Comparison of ENCODE assay signal across 1 cellular context in the genomic region with DNA sequence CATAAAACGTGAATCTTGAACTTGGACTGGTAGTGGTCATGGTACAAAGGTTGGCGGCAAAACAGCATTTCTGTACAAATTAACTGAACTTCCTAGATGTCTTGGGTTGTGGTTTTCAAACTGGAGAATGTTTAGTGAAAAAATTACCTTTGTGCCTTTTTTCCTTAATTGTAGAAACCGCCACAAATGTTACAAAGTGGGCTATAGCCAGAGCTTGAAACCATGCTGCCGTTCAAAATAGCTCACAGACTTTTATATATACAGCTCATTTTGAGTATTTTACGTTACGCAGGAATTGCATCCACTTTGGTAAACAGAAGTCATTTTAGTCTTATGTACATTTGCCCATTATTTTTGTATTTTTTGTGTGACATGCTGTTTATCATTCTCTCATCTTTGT.
TF ChIP-seq lines count a peak whose summit lies in the region.

No MANE protein-coding gene starts in this region.

TF ChIP-seq in GM23338, 12 proteins besides CTCF, POLR2A, EP300 and RAD21:
- TF ChIP-seq EZH2phosphoT487 (IDR thresholded peaks at IDR 0.05; ENCODE audit: unreplicated experiment) (no peak), STAT1 (IDR thresholded peaks at IDR 0.05; ENCODE audit: unreplicated experiment) (no peak), ZNF114 (CRISPR knock-in tag; IDR thresholded peaks at IDR 0.05) (no peak), ZNF331 (CRISPR knock-in tag; IDR thresholded peaks at IDR 0.05; ENCODE audit: low read depth) (no peak), EZH2 (IDR thresholded peaks at IDR 0.05; ENCODE audit: low read depth, unreplicated experiment) (no peak), JUNB (IDR thresholded peaks at IDR 0.05; ENCODE audit: unreplicated experiment) (no peak), NANOG (IDR thresholded peaks at IDR 0.05; ENCODE audit: borderline replicate concordance) (no peak), POLR2AphosphoS5 (IDR thresholded peaks at IDR 0.05; ENCODE audit: low read depth) (no peak), CREB1 (CRISPR knock-in tag; IDR thresholded peaks at IDR 0.05; ENCODE audit: low read depth) (no peak)
- TF ChIP-seq, protein P1, sequence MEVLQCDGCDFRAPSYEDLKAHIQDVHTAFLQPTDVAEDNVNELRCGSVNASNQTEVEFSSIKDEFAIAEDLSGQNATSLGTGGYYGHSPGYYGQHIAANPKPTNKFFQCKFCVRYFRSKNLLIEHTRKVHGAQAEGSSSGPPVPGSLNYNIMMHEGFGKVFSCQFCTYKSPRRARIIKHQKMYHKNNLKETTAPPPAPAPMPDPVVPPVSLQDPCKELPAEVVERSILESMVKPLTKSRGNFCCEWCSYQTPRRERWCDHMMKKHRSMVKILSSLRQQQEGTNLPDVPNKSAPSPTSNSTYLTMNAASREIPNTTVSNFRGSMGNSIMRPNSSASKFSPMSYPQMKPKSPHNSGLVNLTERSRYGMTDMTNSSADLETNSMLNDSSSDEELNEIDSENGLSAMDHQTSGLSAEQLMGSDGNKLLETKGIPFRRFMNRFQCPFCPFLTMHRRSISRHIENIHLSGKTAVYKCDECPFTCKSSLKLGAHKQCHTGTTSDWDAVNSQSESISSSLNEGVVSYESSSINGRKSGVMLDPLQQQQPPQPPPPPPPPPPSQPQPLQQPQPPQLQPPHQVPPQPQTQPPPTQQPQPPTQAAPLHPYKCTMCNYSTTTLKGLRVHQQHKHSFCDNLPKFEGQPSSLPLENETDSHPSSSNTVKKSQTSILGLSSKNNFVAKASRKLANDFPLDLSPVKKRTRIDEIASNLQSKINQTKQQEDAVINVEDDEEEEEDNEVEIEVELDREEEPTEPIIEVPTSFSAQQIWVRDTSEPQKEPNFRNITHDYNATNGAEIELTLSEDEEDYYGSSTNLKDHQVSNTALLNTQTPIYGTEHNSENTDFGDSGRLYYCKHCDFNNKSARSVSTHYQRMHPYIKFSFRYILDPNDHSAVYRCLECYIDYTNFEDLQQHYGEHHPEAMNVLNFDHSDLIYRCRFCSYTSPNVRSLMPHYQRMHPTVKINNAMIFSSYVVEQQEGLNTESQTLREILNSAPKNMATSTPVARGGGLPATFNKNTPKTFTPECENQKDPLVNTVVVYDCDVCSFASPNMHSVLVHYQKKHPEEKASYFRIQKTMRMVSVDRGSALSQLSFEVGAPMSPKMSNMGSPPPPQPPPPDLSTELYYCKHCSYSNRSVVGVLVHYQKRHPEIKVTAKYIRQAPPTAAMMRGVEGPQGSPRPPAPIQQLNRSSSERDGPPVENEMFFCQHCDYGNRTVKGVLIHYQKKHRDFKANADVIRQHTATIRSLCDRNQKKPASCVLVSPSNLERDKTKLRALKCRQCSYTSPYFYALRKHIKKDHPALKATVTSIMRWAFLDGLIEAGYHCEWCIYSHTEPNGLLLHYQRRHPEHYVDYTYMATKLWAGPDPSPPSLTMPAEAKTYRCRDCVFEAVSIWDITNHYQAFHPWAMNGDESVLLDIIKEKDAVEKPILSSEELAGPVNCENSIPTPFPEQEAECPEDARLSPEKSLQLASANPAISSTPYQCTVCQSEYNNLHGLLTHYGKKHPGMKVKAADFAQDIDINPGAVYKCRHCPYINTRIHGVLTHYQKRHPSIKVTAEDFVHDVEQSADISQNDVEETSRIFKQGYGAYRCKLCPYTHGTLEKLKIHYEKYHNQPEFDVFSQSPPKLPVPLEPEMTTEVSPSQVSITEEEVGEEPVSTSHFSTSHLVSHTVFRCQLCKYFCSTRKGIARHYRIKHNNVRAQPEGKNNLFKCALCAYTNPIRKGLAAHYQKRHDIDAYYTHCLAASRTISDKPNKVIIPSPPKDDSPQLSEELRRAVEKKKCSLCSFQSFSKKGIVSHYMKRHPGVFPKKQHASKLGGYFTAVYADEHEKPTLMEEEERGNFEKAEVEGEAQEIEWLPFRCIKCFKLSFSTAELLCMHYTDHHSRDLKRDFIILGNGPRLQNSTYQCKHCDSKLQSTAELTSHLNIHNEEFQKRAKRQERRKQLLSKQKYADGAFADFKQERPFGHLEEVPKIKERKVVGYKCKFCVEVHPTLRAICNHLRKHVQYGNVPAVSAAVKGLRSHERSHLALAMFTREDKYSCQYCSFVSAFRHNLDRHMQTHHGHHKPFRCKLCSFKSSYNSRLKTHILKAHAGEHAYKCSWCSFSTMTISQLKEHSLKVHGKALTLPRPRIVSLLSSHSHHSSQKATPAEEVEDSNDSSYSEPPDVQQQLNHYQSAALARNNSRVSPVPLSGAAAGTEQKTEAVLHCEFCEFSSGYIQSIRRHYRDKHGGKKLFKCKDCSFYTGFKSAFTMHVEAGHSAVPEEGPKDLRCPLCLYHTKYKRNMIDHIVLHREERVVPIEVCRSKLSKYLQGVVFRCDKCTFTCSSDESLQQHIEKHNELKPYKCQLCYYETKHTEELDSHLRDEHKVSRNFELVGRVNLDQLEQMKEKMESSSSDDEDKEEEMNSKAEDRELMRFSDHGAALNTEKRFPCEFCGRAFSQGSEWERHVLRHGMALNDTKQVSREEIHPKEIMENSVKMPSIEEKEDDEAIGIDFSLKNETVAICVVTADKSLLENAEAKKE (CRISPR knock-in tag; IDR thresholded peaks at IDR 0.05): no peak
- TF ChIP-seq, protein P2, sequence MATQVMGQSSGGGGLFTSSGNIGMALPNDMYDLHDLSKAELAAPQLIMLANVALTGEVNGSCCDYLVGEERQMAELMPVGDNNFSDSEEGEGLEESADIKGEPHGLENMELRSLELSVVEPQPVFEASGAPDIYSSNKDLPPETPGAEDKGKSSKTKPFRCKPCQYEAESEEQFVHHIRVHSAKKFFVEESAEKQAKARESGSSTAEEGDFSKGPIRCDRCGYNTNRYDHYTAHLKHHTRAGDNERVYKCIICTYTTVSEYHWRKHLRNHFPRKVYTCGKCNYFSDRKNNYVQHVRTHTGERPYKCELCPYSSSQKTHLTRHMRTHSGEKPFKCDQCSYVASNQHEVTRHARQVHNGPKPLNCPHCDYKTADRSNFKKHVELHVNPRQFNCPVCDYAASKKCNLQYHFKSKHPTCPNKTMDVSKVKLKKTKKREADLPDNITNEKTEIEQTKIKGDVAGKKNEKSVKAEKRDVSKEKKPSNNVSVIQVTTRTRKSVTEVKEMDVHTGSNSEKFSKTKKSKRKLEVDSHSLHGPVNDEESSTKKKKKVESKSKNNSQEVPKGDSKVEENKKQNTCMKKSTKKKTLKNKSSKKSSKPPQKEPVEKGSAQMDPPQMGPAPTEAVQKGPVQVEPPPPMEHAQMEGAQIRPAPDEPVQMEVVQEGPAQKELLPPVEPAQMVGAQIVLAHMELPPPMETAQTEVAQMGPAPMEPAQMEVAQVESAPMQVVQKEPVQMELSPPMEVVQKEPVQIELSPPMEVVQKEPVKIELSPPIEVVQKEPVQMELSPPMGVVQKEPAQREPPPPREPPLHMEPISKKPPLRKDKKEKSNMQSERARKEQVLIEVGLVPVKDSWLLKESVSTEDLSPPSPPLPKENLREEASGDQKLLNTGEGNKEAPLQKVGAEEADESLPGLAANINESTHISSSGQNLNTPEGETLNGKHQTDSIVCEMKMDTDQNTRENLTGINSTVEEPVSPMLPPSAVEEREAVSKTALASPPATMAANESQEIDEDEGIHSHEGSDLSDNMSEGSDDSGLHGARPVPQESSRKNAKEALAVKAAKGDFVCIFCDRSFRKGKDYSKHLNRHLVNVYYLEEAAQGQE (IDR thresholded peaks at IDR 0.05; ENCODE audit: unreplicated experiment): no peak
- TF ChIP-seq, protein P3, sequence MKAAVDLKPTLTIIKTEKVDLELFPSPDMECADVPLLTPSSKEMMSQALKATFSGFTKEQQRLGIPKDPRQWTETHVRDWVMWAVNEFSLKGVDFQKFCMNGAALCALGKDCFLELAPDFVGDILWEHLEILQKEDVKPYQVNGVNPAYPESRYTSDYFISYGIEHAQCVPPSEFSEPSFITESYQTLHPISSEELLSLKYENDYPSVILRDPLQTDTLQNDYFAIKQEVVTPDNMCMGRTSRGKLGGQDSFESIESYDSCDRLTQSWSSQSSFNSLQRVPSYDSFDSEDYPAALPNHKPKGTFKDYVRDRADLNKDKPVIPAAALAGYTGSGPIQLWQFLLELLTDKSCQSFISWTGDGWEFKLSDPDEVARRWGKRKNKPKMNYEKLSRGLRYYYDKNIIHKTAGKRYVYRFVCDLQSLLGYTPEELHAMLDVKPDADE (IDR thresholded peaks at IDR 0.05): no peak
